Comparison of ENCODE assay signal across 1 cellular context in genomic region chr11:35111171-35112055, GRCh38.
TF ChIP-seq lines count a peak whose summit lies in the region.

No MANE protein-coding gene starts in this region.

TF ChIP-seq in HCT116, 20 proteins besides CTCF, POLR2A, EP300 and RAD21 (continued from another document):
- TF ChIP-seq, protein P1, sequence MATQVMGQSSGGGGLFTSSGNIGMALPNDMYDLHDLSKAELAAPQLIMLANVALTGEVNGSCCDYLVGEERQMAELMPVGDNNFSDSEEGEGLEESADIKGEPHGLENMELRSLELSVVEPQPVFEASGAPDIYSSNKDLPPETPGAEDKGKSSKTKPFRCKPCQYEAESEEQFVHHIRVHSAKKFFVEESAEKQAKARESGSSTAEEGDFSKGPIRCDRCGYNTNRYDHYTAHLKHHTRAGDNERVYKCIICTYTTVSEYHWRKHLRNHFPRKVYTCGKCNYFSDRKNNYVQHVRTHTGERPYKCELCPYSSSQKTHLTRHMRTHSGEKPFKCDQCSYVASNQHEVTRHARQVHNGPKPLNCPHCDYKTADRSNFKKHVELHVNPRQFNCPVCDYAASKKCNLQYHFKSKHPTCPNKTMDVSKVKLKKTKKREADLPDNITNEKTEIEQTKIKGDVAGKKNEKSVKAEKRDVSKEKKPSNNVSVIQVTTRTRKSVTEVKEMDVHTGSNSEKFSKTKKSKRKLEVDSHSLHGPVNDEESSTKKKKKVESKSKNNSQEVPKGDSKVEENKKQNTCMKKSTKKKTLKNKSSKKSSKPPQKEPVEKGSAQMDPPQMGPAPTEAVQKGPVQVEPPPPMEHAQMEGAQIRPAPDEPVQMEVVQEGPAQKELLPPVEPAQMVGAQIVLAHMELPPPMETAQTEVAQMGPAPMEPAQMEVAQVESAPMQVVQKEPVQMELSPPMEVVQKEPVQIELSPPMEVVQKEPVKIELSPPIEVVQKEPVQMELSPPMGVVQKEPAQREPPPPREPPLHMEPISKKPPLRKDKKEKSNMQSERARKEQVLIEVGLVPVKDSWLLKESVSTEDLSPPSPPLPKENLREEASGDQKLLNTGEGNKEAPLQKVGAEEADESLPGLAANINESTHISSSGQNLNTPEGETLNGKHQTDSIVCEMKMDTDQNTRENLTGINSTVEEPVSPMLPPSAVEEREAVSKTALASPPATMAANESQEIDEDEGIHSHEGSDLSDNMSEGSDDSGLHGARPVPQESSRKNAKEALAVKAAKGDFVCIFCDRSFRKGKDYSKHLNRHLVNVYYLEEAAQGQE (IDR thresholded peaks at IDR 0.05; ENCODE audit: low read depth), result no peak
- TF ChIP-seq CEBPB (IDR thresholded peaks at IDR 0.05; ENCODE audit: low read depth) (no peak), FOSL1 (IDR thresholded peaks at IDR 0.05; ENCODE audit: low read depth) (no peak), EZH2phosphoT487 (IDR thresholded peaks at IDR 0.05; ENCODE audit: borderline replicate concordance) (no peak), ZNF274 (IDR thresholded peaks at IDR 0.05; ENCODE audit: low read depth, low read length) (no peak), POLR2AphosphoS5 (IDR thresholded peaks at IDR 0.05; ENCODE audit: low read depth, low read length) (no peak), EZH2 (IDR thresholded peaks at IDR 0.05) (no peak), ELF1 (IDR thresholded peaks at IDR 0.05; ENCODE audit: borderline replicate concordance, low read depth) (no peak)
- TF ChIP-seq, protein P2, sequence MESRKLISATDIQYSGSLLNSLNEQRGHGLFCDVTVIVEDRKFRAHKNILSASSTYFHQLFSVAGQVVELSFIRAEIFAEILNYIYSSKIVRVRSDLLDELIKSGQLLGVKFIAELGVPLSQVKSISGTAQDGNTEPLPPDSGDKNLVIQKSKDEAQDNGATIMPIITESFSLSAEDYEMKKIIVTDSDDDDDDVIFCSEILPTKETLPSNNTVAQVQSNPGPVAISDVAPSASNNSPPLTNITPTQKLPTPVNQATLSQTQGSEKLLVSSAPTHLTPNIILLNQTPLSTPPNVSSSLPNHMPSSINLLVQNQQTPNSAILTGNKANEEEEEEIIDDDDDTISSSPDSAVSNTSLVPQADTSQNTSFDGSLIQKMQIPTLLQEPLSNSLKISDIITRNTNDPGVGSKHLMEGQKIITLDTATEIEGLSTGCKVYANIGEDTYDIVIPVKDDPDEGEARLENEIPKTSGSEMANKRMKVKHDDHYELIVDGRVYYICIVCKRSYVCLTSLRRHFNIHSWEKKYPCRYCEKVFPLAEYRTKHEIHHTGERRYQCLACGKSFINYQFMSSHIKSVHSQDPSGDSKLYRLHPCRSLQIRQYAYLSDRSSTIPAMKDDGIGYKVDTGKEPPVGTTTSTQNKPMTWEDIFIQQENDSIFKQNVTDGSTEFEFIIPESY (IDR thresholded peaks at IDR 0.05; ENCODE audit: extremely low read depth, insufficient replicate concordance, low read length), result no peak
- TF ChIP-seq, protein P3, sequence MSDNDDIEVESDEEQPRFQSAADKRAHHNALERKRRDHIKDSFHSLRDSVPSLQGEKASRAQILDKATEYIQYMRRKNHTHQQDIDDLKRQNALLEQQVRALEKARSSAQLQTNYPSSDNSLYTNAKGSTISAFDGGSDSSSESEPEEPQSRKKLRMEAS (IDR thresholded peaks at IDR 0.05), result no peak
